In the genomic region with DNA sequence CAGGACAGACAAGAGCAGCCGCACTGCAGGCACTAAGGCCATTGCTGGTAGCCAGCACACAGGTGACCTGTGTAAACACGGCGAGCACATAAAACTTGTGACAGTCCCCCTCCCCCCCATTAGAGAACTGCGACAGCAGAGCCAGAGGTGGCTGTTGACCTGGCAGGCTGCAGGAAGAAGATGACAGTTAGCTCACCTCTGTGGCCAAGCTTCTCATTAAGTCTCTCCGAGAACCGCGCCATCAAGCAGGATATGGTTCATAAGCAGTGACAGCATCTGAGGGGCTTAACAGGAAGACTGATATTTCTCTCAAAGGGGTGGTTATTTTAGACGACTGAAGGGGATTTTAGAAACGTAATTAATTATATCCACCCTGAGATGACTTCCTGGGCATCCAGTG, we compare ENCODE assay signal across 9 cellular contexts. TPM values are rescaled to one million over a fixed set of nuclear protein-coding genes. Genes with fewer than 3 reads are reported as not detected.
DNase-seq lines count a peak whose midpoint lies in the region; ATAC-seq and TF ChIP-seq lines count a peak whose summit lies in the region.
"Had no signal": no experiment of that assay in that cellular context is flagged by ENCODE, and none has a peak within 500 bp of the region (broad histone marks: within the 10 kb centered on the region; RNA-seq: fewer than 3 reads in every experiment).

No MANE protein-coding gene starts in this region.

- H3K4me2 ChIP-seq in DND-41 (ENCODE audit: insufficient read depth, low read length) (peak overlapping the region; percentile 27; the same call in 1 of the 2 replicates), osteoblast (ENCODE audit: insufficient read depth, low read length) (peak overlapping the region; percentile 76)

- no peak for TF ChIP-seq CTCF in DND-41 (IDR thresholded peaks at IDR 0.05; ENCODE audit: borderline replicate concordance, extremely low read depth, low read length, poor library complexity, severe bottlenecking)
- TF ChIP-seq CTCF in osteoblast (IDR thresholded peaks at IDR 0.05; ENCODE audit: extremely low read depth, low read depth, low read length) = no peak

- H3K27ac ChIP-seq in DND-41 (ENCODE audit: low read length) (no peak overlapping the region), duodenal mucosa (ENCODE audit: low read depth, low read length) (peak overlapping the region; percentile 26), osteoblast (ENCODE audit: low read depth, low read length) (peak overlapping the region; percentile 81)

- H3K9ac ChIP-seq in DND-41 (ENCODE audit: low read depth, low read length) (no peak overlapping the region), duodenal mucosa (ENCODE audit: low read depth in 1 of 2, low read length in 2 of 2) (peak overlapping the region; percentile 26 to 34)

- peaks cover 28% of the 10 kb centered on the region for H3K4me1 ChIP-seq in DND-41 (ENCODE audit: insufficient read depth, low read length)
- H3K4me1 ChIP-seq in duodenal mucosa (ENCODE audit: control insufficient read depth in 1 of 2, insufficient read depth in 2 of 2, low read length in 2 of 2) = peaks cover 70 to 79% of the 10 kb centered on the region in 2 donors
- H3K4me1 ChIP-seq in osteoblast (ENCODE audit: insufficient read depth, low read length) = peaks cover 62% of the 10 kb centered on the region

- H4K20me1 ChIP-seq in DND-41 (ENCODE audit: insufficient read depth, low read length) = peaks cover 83% of the 10 kb centered on the region
- peaks cover 91% of the 10 kb centered on the region for H4K20me1 ChIP-seq in osteoblast (ENCODE audit: insufficient read depth, low read length)

- DNase-seq in DND-41 (no peak), osteoblast (ENCODE audit: insufficient read length, low spot score, missing footprints) (peak; percentile 4), DMS 273 (lab: John Stamatoyannopoulos, UW; ENCODE audit: unreplicated experiment) (no peak), nucleus accumbens (lab: John Stamatoyannopoulos, UW) (no peak), NCI-H446 (lab: John Stamatoyannopoulos, UW) (no peak)
- peak; percentile 46 for DNase-seq in activated CD4-positive, alpha-beta T cell treated with anti-CD3 and anti-CD28 coated beads for 48 hours
- DNase-seq: NCI-H345 had no signal

- H3K9me3 ChIP-seq in DND-41 (ENCODE audit: insufficient read depth, low read length, severe bottlenecking) (no peaks in the 10 kb centered on the region), duodenal mucosa (ENCODE audit: control insufficient read depth in 1 of 2, low read length in 2 of 2) (no peaks in the 10 kb centered on the region), osteoblast (ENCODE audit: low read depth, low read length) (no peaks in the 10 kb centered on the region)

- 0 out of 3 replicates have a peak, but pooled peaks have one; percentile 18 for ATAC-seq in DND-41 (ENCODE audit: insufficient read depth, low read depth)
- ATAC-seq in GM21619 (IDR thresholded peaks at IDR 0.05; ENCODE audit: unreplicated experiment) = no peak

- H3K36me3 ChIP-seq in DND-41 (ENCODE audit: insufficient read depth, low read length) = peaks cover 70% of the 10 kb centered on the region
- H3K36me3 ChIP-seq in duodenal mucosa (ENCODE audit: control insufficient read depth in 1 of 2, insufficient read depth in 2 of 2, low read length in 2 of 2) = peaks cover 37 to 60% of the 10 kb centered on the region in 2 donors
- H3K36me3 ChIP-seq in osteoblast (ENCODE audit: insufficient read depth, low read length) = peaks cover 60% of the 10 kb centered on the region

- H3K79me2 ChIP-seq in DND-41 (ENCODE audit: insufficient read depth, low read length) = peaks cover 99% of the 10 kb centered on the region
- H3K79me2 ChIP-seq in osteoblast (ENCODE audit: insufficient read depth, low read length) = peaks cover 100% of the 10 kb centered on the region

- H2AFZ ChIP-seq in DND-41 (ENCODE audit: low read depth, low read length) (no peak overlapping the region), osteoblast (ENCODE audit: low read length) (no peak overlapping the region)

- H3K4me3 ChIP-seq in DND-41 (ENCODE audit: low read depth in 1 of 2, low read length in 2 of 2) (no peak overlapping the region), duodenal mucosa (ENCODE audit: low read depth in 1 of 2, low read length in 2 of 2) (peak overlapping the region; percentile 40 to 51), osteoblast (ENCODE audit: insufficient read depth, low read length) (no peak overlapping the region)

- H3K27me3 ChIP-seq in DND-41 (ENCODE audit: insufficient read depth, low read length, poor library complexity) = no peaks in the 10 kb centered on the region
- H3K27me3 ChIP-seq in duodenal mucosa (ENCODE audit: control insufficient read depth in 1 of 2, insufficient read depth in 2 of 2, low read length in 2 of 2) = no peaks in the 10 kb centered on the region
- no peaks in the 10 kb centered on the region for H3K27me3 ChIP-seq in osteoblast (ENCODE audit: insufficient read depth, low read length)

RNA-seq across cellular contexts. Expression of gene SURF4, which starts 5.2 kb away (rescaled TPM):
- 366 and 392 TPM in 2 replicates for total RNA-seq in osteoblast

RNA-seq across cellular contexts. Expression of gene STKLD1, which starts 5.5 kb away (rescaled TPM):
- 0.72 and 1.2 TPM in 2 replicates for total RNA-seq in osteoblast

RNA-seq across cellular contexts. Expression of gene SURF2, which starts 14.3 kb away (rescaled TPM):
- total RNA-seq in osteoblast = 10.3 and 15.2 TPM in 2 replicates

RNA-seq across cellular contexts. Expression of gene SURF1, which starts 14.4 kb away (rescaled TPM):
- total RNA-seq in osteoblast = 21.0 and 24.8 TPM in 2 replicates

RNA-seq across cellular contexts. Expression of gene RPL7A, which starts 22.7 kb away (rescaled TPM):
- total RNA-seq in osteoblast = 1,638 and 1,763 TPM in 2 replicates

Comparison
In these comparisons a context has a peak if more than half of its experiments do, and no peak if none do; other contexts are left out.
1. DNase-seq: peak in activated CD4-positive, alpha-beta T cell treated with anti-CD3 and anti-CD28 coated beads for 48 hours (single experiment) and osteoblast (single experiment); none in DND-41 (single experiment), DMS 273 (single experiment), nucleus accumbens (0 of 56) and NCI-H446 (0 of 2).
2. H3K4me3 ChIP-seq: peak in duodenal mucosa (2 of 2); none in DND-41 (0 of 2) and osteoblast (single experiment).